ENCODE assay signal across 8 cellular contexts in genomic region chr10:100730739-100731602, GRCh38. TPM values are rescaled to one million over a fixed set of nuclear protein-coding genes. Genes with fewer than 3 reads are reported as not detected.
DNase-seq lines count a peak whose midpoint lies in the region; ATAC-seq and TF ChIP-seq lines count a peak whose summit lies in the region.

No MANE protein-coding gene starts in this region.

- intact Hi-C loops in upper lobe of right lung (cut with DNase I) = no loop called here

- H3K36me3 ChIP-seq in upper lobe of right lung = no peaks in the 10 kb centered on the region

- H3K9me3 Mint-ChIP-seq in activated CD8-positive, alpha-beta T cell treated with anti-CD3 and anti-CD28 coated beads, Interleukin-2, amount 10 ng/mL, durations not matched to agents 7 days and 5 days (ENCODE audit: insufficient read depth) = no peaks in the 10 kb centered on the region

- H3K27me3 ChIP-seq in upper lobe of right lung = peaks cover 99% of the 10 kb centered on the region

- CTCF ChIA-PET in activated CD8-positive, alpha-beta T cell treated with anti-CD3 and anti-CD28 coated beads, Interleukin-2, amount 10 ng/mL, durations not matched to agents 7 days and 5 days (lab: Charles Lee) = no interaction called here

- peak; percentile 59 for ATAC-seq in HG03139 (IDR thresholded peaks at IDR 0.05; ENCODE audit: unreplicated experiment)
- peak; percentile 54 for ATAC-seq in activated CD8-positive, alpha-beta T cell treated with anti-CD3 and anti-CD28 coated beads, Interleukin-2, amount 10 ng/mL, durations not matched to agents 7 days and 5 days
- peak; percentile 79 for ATAC-seq in left lobe of liver
- peak; percentile 75 for ATAC-seq in upper lobe of right lung

- peaks cover 32% of the 10 kb centered on the region for H3K4me1 Mint-ChIP-seq in activated CD8-positive, alpha-beta T cell treated with anti-CD3 and anti-CD28 coated beads, Interleukin-2, amount 10 ng/mL, durations not matched to agents 7 days and 5 days (ENCODE audit: low read depth)

- H3K27ac ChIP-seq in upper lobe of right lung = no peak overlapping the region

- TF ChIP-seq CTCF in upper lobe of right lung (IDR thresholded peaks at IDR 0.05) = no peak

- peak; percentile 16 for DNase-seq in stimulated activated CD8-positive, alpha-beta memory T cell treated with anti-CD3 and anti-CD28 coated beads, Interleukin-12 subunit alpha, Interleukin-12 subunit beta, amount 100 ng/mL, for 4 hours (ENCODE audit: low read depth)
- no peak for DNase-seq in stimulated activated CD8-positive, alpha-beta memory T cell treated with anti-CD3 and anti-CD28 coated beads, Interleukin-4, amount 100 ng/mL, for 48 hours
- DNase-seq in activated CD8-positive, alpha-beta T cell treated with anti-CD3 and anti-CD28 coated beads, Interleukin-2, amount 10 ng/mL, durations not matched to agents 7 days and 5 days = peak; percentile 58
- DNase-seq in left lobe of liver (ENCODE audit: low spot score) (no peak), upper lobe of right lung (peak; percentile 69), putamen (ENCODE audit: low spot score) (no peak), NCI-H2171 (lab: John Stamatoyannopoulos, UW) (no peak)

- H3K27ac Mint-ChIP-seq in activated CD8-positive, alpha-beta T cell treated with anti-CD3 and anti-CD28 coated beads, Interleukin-2, amount 10 ng/mL, durations not matched to agents 7 days and 5 days = no peak overlapping the region

- H3K27me3 Mint-ChIP-seq in activated CD8-positive, alpha-beta T cell treated with anti-CD3 and anti-CD28 coated beads, Interleukin-2, amount 10 ng/mL, durations not matched to agents 7 days and 5 days (ENCODE audit: low read depth) = peaks cover 91% of the 10 kb centered on the region

- peaks cover 3% of the 10 kb centered on the region for H3K36me3 Mint-ChIP-seq in activated CD8-positive, alpha-beta T cell treated with anti-CD3 and anti-CD28 coated beads, Interleukin-2, amount 10 ng/mL, durations not matched to agents 7 days and 5 days (ENCODE audit: low read depth)

- H3K4me1 ChIP-seq in upper lobe of right lung = peaks cover 21% of the 10 kb centered on the region

- no peak overlapping the region for H3K4me3 Mint-ChIP-seq in activated CD8-positive, alpha-beta T cell treated with anti-CD3 and anti-CD28 coated beads, Interleukin-2, amount 10 ng/mL, durations not matched to agents 7 days and 5 days

- peak overlapping the region; percentile 16 for H3K4me3 ChIP-seq in upper lobe of right lung

- H3K9me3 ChIP-seq in upper lobe of right lung = no peaks in the 10 kb centered on the region

- POLR2A ChIA-PET in activated CD8-positive, alpha-beta T cell treated with anti-CD3 and anti-CD28 coated beads, Interleukin-2, amount 10 ng/mL, durations not matched to agents 7 days and 5 days (lab: Charles Lee) = no interaction called here

RNA-seq across cellular contexts. Expression of gene PAX2, which starts 14.4 kb away (rescaled TPM):
- total RNA-seq in activated CD8-positive, alpha-beta T cell treated with anti-CD3 and anti-CD28 coated beads, Interleukin-2, amount 10 ng/mL, durations not matched to agents 7 days and 5 days = not detected
- total RNA-seq in left lobe of liver = 0.18 TPM
- not detected for total RNA-seq in upper lobe of right lung

Comparison
In these comparisons a context has a peak if more than half of its experiments do, and no peak if none do; other contexts are left out.
1. DNase-seq: peak in stimulated activated CD8-positive, alpha-beta memory T cell treated with anti-CD3 and anti-CD28 coated beads, Interleukin-12 subunit alpha, Interleukin-12 subunit beta, amount 100 ng/mL, for 4 hours (single experiment), activated CD8-positive, alpha-beta T cell treated with anti-CD3 and anti-CD28 coated beads, Interleukin-2, amount 10 ng/mL, durations not matched to agents 7 days and 5 days (single experiment) and upper lobe of right lung (single experiment); none in stimulated activated CD8-positive, alpha-beta memory T cell treated with anti-CD3 and anti-CD28 coated beads, Interleukin-4, amount 100 ng/mL, for 48 hours (single experiment), left lobe of liver (single experiment), putamen (single experiment) and NCI-H2171 (single experiment).
2. Peak in every context shown above with its lines, with median percentiles within 50 percentile points of each other: ATAC-seq.